18 cellular contexts compared by ENCODE assay signal in genomic region chr16:20136446-20136968, GRCh38.
A peak's percentile ranks its signal among the peaks of the same experiment; 100 is the strongest.
DNase-seq lines count a peak whose midpoint lies in the region; ATAC-seq and TF ChIP-seq lines count a peak whose summit lies in the region.
"Had no signal": no experiment of that assay in that cellular context is flagged by ENCODE, and none has a peak within 500 bp of the region (broad histone marks: within the 10 kb centered on the region; RNA-seq: fewer than 3 reads in every experiment).

No MANE protein-coding gene starts in this region.

- no peak overlapping the region for H3K4me3 ChIP-seq in GM23338
- H3K4me3 ChIP-seq in mesendoderm (ENCODE audit: low read length): no peak overlapping the region
- H3K4me3 ChIP-seq: GM23248 had no signal

- H3K4me2 ChIP-seq in GM23338 (no peak overlapping the region), mesendoderm (ENCODE audit: low read length) (no peak overlapping the region)

- H3K27ac Mint-ChIP-seq in GM23338: no peak overlapping the region
- H3K27ac Mint-ChIP-seq: CD4-positive, alpha-beta T cell; HFFc6; IgD-negative memory B cell had no signal

- no peaks in the 10 kb centered on the region for H3K27me3 Mint-ChIP-seq in GM23338 (ENCODE audit: insufficient read depth, low read depth, poor library complexity)

- H4K20me1 ChIP-seq in GM23338 (replicated peaks; ENCODE audit: insufficient read depth): no peaks in the 10 kb centered on the region

- no peak overlapping the region for H2AFZ ChIP-seq in GM23338
- H2AFZ ChIP-seq: GM23248 had no signal

- no peak overlapping the region for H3K56ac ChIP-seq in mesendoderm (ENCODE audit: low read length)

- H4K5ac ChIP-seq in mesendoderm (ENCODE audit: low read length): no peak overlapping the region

- H4K8ac ChIP-seq in mesendoderm (ENCODE audit: low read depth, low read length): no peak overlapping the region

- no peak overlapping the region for H2BK120ac ChIP-seq in mesendoderm (ENCODE audit: low read depth, low read length)

- H3K9ac ChIP-seq in mesendoderm (ENCODE audit: low read length): no peak overlapping the region
- H3K9ac ChIP-seq: GM23248 had no signal

- H3K4ac ChIP-seq in mesendoderm (ENCODE audit: low read depth, low read length): no peak overlapping the region

- peaks cover 16% of the 10 kb centered on the region for H3K9me2 ChIP-seq in GM23338 (ENCODE audit: insufficient read depth)

- no peaks in the 10 kb centered on the region for H3K9me3 Mint-ChIP-seq in GM23338

- no peaks in the 10 kb centered on the region for H3K4me1 Mint-ChIP-seq in GM23338
- H3K4me1 Mint-ChIP-seq: IgD-negative memory B cell had no signal

- no peak overlapping the region for H3K23ac ChIP-seq in mesendoderm (ENCODE audit: low read length)

- TF ChIP-seq CTCF in GM23338 (conservative IDR thresholded peaks at IDR 0.05; ENCODE audit: low read depth in 2 of 2): no peak

- H3F3A ChIP-seq in GM23338 (replicated peaks; ENCODE audit: low read depth): no peaks in the 10 kb centered on the region

- H3K79me2 ChIP-seq in GM23338 (replicated peaks; ENCODE audit: insufficient read depth) (no peaks in the 10 kb centered on the region), mesendoderm (ENCODE audit: control insufficient read depth, insufficient read depth, low read length) (no peaks in the 10 kb centered on the region)

- H3K27ac ChIP-seq in GM23338 (ENCODE audit: low read depth): no peak overlapping the region
- H3K27ac ChIP-seq in mesendoderm (ENCODE audit: low read depth, low read length): no peak overlapping the region
- H3K27ac ChIP-seq: C4-2B, GM23248, HL-60 had no signal

- H3K27me3 ChIP-seq in GM23338 (ENCODE audit: insufficient read depth): no peaks in the 10 kb centered on the region
- H3K27me3 ChIP-seq in mesendoderm (ENCODE audit: insufficient read depth, low read length, poor library complexity): no peaks in the 10 kb centered on the region

- H3K79me1 ChIP-seq in mesendoderm (ENCODE audit: low read length): no peaks in the 10 kb centered on the region

- no peak overlapping the region for H2BK15ac ChIP-seq in mesendoderm (replicated peaks; ENCODE audit: low read depth)

- no peak overlapping the region for H3K4me3 Mint-ChIP-seq in GM23338
- H3K4me3 Mint-ChIP-seq: CD4-positive, alpha-beta T cell; HFFc6; IgD-negative memory B cell had no signal

- no CpG with 5 or more reads among the region's 2 CpGs for WGBS in mesendoderm (ENCODE audit: extremely low coverage, insufficient coverage, low lambda C conversion rate)

- H3K18ac ChIP-seq in mesendoderm (ENCODE audit: low read length): no peak overlapping the region

- no peak for ATAC-seq in GM23338
- ATAC-seq in HG03354 (IDR thresholded peaks at IDR 0.05; ENCODE audit: poor library complexity, severe bottlenecking, unreplicated experiment): no peak
- ATAC-seq: HCT116 had no signal

- H3K36me3 Mint-ChIP-seq in GM23338 (ENCODE audit: low read depth): no peaks in the 10 kb centered on the region

- H2BK5ac ChIP-seq in mesendoderm (ENCODE audit: low read length): no peak overlapping the region

- DNase-seq in GM23338 (ENCODE audit: low spot score) (no peak), RKO (ENCODE audit: low spot score) (peak; percentile 10), mesendoderm (peak; percentile 11), T-helper 9 cell (no peak), NCI-H2081 treated with DMSO at 0.1 percent for 48 hours (lab: John Stamatoyannopoulos, UW) (no peak)
- DNase-seq: AML-193; Caco-2; CD4-positive, alpha-beta T cell; GDM1; GM23248; H7; HFFc6; KBM-7 had no signal

- H3K4me1 ChIP-seq in GM23338 (ENCODE audit: insufficient read depth): peaks cover 13% of the 10 kb centered on the region
- no peaks in the 10 kb centered on the region for H3K4me1 ChIP-seq in mesendoderm (ENCODE audit: control insufficient read depth, low read depth, low read length)
- H3K4me1 ChIP-seq: Caco-2 had no signal

- H3K36me3 ChIP-seq in GM23338 (ENCODE audit: insufficient read depth) (no peaks in the 10 kb centered on the region; the same call in 1 of the 2 replicates), mesendoderm (ENCODE audit: control insufficient read depth, insufficient read depth, low read length) (no peaks in the 10 kb centered on the region)

- no peak overlapping the region for H2AK5ac ChIP-seq in mesendoderm (ENCODE audit: low read length)

TF ChIP-seq in GM23338, 12 proteins besides CTCF, POLR2A, EP300 and RAD21:
- TF ChIP-seq NANOG (IDR thresholded peaks at IDR 0.05; ENCODE audit: borderline replicate concordance) (no peak), ZNF331 (CRISPR knock-in tag; IDR thresholded peaks at IDR 0.05; ENCODE audit: low read depth) (peak; percentile 63)

Comparison
In these comparisons a context has a peak if more than half of its experiments do, and no peak if none do; other contexts are left out.
1. DNase-seq: peak in RKO (single experiment) and mesendoderm (single experiment); none in GM23338 (single experiment), T-helper 9 cell (single experiment) and NCI-H2081 treated with DMSO at 0.1 percent for 48 hours (single experiment).